Comparison of ENCODE assay signal across 8 cellular contexts in the genomic region with DNA sequence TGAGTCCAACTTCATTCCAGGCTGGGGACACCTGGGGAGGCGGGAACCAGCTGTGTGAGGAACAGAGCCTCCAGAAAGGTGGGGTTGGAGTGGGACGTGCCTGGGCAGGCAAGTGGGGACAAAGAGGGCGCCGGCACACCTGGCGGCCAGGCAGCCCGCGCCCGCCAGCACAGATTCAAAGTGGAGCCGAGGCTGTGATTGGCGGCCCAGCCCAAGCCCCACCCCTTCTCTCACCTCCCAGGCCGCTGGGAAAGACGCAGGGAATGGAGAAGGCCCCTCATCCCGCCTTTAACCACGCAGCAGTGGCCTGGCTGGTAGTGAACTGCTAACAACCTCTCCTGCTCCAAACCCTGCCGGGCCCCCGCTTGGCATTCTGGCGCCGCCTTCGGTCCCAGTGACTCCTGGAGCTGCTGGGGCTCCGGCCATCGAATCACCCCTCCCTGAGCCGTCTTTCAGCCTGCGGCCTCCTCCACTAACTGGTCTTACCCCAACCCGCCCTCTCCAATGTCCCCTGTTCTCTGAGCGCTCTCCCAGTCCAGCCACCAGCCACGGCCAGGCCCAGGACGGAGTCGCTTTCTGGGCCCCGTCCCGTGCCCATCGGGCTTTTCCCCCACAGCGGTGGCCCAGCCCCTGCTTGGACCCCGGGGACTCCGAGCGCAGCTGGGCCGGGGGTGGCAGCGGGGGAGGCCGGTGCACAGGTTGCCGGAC. TPM values are rescaled to one million over a fixed set of nuclear protein-coding genes. Genes with fewer than 3 reads are reported as not detected.
DNase-seq lines count a peak whose midpoint lies in the region; ATAC-seq, FAIRE-seq and TF ChIP-seq lines count a peak whose summit lies in the region.

No MANE protein-coding gene starts in this region.

- peak; percentile 18 for ATAC-seq in HG03159 (IDR thresholded peaks at IDR 0.05; ENCODE audit: unreplicated experiment)

- DNase-seq in D341Med (ENCODE audit: low spot score) (peak; percentile 72), kidney (no peak), GM19238 (ENCODE audit: insufficient read length, low spot score) (no peak), GM10248 (ENCODE audit: extremely low spot score) (no peak)
- no peak for DNase-seq in stimulated activated CD4-positive, alpha-beta T cell treated with anti-CD3 and anti-CD28 coated beads, Interleukin-12 subunit alpha, Interleukin-12 subunit beta, amount 100 ng/mL, for 4 hours

- 66% methylated on average over 39 of the region's 39 CpGs for WGBS in thymus

- H3K4me1 Mint-ChIP-seq in activated naive CD8-positive, alpha-beta T cell (ENCODE audit: low read depth), result peaks cover 7% of the 10 kb centered on the region

- no peaks in the 10 kb centered on the region for H3K27me3 ChIP-seq in thymus (ENCODE audit: control insufficient read depth, insufficient read depth)

- peaks cover 9% of the 10 kb centered on the region for H3K27me3 Mint-ChIP-seq in activated naive CD8-positive, alpha-beta T cell

- H3K9ac ChIP-seq in kidney (ENCODE audit: low read length in 2 of 2), result peak overlapping the region in 1 of 2 donors; percentile 55

- H3K9me3 Mint-ChIP-seq in activated naive CD8-positive, alpha-beta T cell (ENCODE audit: low read depth), result no peaks in the 10 kb centered on the region

- peak overlapping the region; percentile 48 to 59 for H3K4me3 ChIP-seq in kidney (ENCODE audit: low read length in 2 of 2)
- peak overlapping the region; percentile 60 for H3K4me3 ChIP-seq in thymus (ENCODE audit: low read length)

- H3K9me3 ChIP-seq in kidney (ENCODE audit: control insufficient read depth in 1 of 2, low read length in 2 of 2), result no peaks in the 10 kb centered on the region
- no peaks in the 10 kb centered on the region for H3K9me3 ChIP-seq in thymus (ENCODE audit: control insufficient read depth)

- H3K36me3 Mint-ChIP-seq in activated naive CD8-positive, alpha-beta T cell, result no peaks in the 10 kb centered on the region

- TF ChIP-seq CTCF in kidney (IDR thresholded peaks at IDR 0.05; ENCODE audit: borderline replicate concordance, extremely low read depth, insufficient read depth) (no peak), GM10248 (IDR thresholded peaks at IDR 0.05; ENCODE audit: control extremely low read depth, extremely low read depth, low read depth, missing control alignments) (no peak)

- H3K4me3 Mint-ChIP-seq in activated naive CD8-positive, alpha-beta T cell, result peak overlapping the region; percentile 49

- intact Hi-C loops in kidney (cut with DNase I), result loop anchor here (5.0 kb wide), 1 partner anchor 37 kb away; no protein-coding TSS in a partner anchor

- CTCF ChIA-PET in GM10248 (lab: Yijun Ruan, JAX), result interaction anchor here (1.6 to 25.7 kb wide), 5 partner anchors 6 to 36 kb away, joined by 5 to 531 read pairs (median 184); a partner anchor contains a TSS

- H3K36me3 ChIP-seq in kidney (ENCODE audit: control insufficient read depth in 1 of 2, insufficient read depth in 2 of 2, low read length in 2 of 2), result no peaks in the 10 kb centered on the region
- no peaks in the 10 kb centered on the region for H3K36me3 ChIP-seq in thymus (ENCODE audit: control insufficient read depth, insufficient read depth)

- POLR2A ChIA-PET in GM10248 (lab: Yijun Ruan, JAX), result interaction anchor here (1.0 kb wide), 2 partner anchors 27 to 33 kb away, joined by 3 to 4 read pairs; no protein-coding TSS in a partner anchor

- FAIRE-seq in kidney (lab: Jason Lieb, UNC), result no peak

- H3K27ac ChIP-seq in kidney (ENCODE audit: low read depth in 2 of 2, low read length in 2 of 2) (peak overlapping the region; percentile 86 to 92), thymus (ENCODE audit: low read depth) (peak overlapping the region; percentile 81)

- no peak overlapping the region for H3K27ac Mint-ChIP-seq in activated naive CD8-positive, alpha-beta T cell

- H3K4me1 ChIP-seq in kidney (ENCODE audit: control insufficient read depth in 1 of 2, insufficient read depth in 1 of 2, low read depth in 1 of 2, low read length in 2 of 2), result peaks cover 0 to 6% of the 10 kb centered on the region in 2 donors
- H3K4me1 ChIP-seq in thymus (ENCODE audit: control insufficient read depth, insufficient read depth, low read length), result peaks cover 40% of the 10 kb centered on the region

RNA-seq across cellular contexts. Expression of a gene that starts 27.9 kb away (rescaled TPM):
- total RNA-seq in kidney, result 1,173 TPM
- polyA plus RNA-seq in kidney (ENCODE audit: insufficient read depth, low read depth, low replicate concordance), result 825 TPM
- 2,183 TPM for polyA plus RNA-seq in thymus
